21 cellular contexts compared by ENCODE assay signal in the genomic region with DNA sequence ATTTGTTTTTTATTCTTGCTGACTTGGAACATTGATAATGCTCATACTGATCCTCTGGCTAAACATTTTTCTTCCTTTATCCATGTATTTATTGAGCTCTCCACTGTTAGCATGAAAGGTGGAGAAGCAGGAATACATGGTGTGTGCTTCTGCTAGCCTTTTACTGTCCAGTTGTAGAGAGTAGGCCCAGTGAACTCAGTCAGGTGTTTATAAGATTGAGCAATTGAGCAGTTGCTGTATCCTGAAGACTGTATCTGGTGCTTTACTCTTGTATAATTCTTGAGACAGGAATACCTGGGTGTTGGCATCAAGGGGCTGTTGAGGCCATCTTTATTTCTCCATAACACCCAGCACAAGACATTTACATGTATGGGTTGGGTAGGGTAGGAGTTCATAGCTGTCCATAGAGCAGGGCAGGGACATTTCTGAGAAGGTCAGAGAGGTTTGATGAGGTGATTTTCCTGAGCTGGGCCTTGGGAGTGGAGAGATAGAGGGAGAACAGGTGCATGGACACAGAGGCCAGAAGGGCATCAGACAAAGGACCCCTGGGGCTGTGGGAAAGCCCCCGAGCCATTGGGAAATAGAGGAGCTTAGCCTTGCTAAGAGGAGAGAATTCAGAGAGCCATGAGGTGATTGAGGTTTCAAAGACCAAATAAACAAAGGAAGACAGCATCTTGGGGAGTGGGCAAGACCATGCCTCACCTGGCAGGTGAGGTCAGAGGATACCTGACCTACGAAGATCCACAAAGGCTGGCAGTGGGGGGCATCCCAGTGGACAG.
DNase-seq lines count a peak whose midpoint lies in the region; ATAC-seq, FAIRE-seq and TF ChIP-seq lines count a peak whose summit lies in the region.
"Had no signal": no experiment of that assay in that cellular context is flagged by ENCODE, and none has a peak within 500 bp of the region (broad histone marks: within the 10 kb centered on the region; RNA-seq: fewer than 3 reads in every experiment).

No MANE protein-coding gene starts in this region.

- no peaks in the 10 kb centered on the region for H3K9me1 ChIP-seq in K562 (ENCODE audit: control insufficient read depth, insufficient read depth, low read length)

- peaks cover 52% of the 10 kb centered on the region for H3K4me1 ChIP-seq in GM23248 (ENCODE audit: insufficient read depth)
- H3K4me1 ChIP-seq in K562 (replicated peaks in 1 of 2; ENCODE audit: control insufficient read depth in 2 of 2, insufficient read depth in 2 of 2, low read length in 2 of 2): peaks cover 5 to 25% of the 10 kb centered on the region in 2 experiments; a peak in 4 of 5 replicates
- peaks cover 78% of the 10 kb centered on the region for H3K4me1 ChIP-seq in HepG2 (ENCODE audit: insufficient read depth, low read length)
- H3K4me1 ChIP-seq in skeletal muscle satellite cell (ENCODE audit: control insufficient read depth, insufficient read depth, low read length): peaks cover 58% of the 10 kb centered on the region

- BruUV-seq in K562 (replicated peaks; lab: Mats Ljungman, UMichigan) (no TSS peak), HepG2 (replicated peaks; lab: Mats Ljungman, UMichigan) (no TSS peak)

- WGBS in GM23248 (ENCODE audit: low coverage in 1 of 2, low lambda C conversion rate in 2 of 2, missing lambda C conversion rate in 2 of 2), 2 experiments: 87 to 97% methylated on average over 2 of the region's 2 CpGs
- 67% methylated on average over 2 of the region's 2 CpGs for WGBS in K562 (ENCODE audit: insufficient coverage, low coverage, missing lambda C conversion rate)
- 86% methylated on average over 2 of the region's 2 CpGs for WGBS in HepG2 (ENCODE audit: low lambda C conversion rate)

- TF ChIP-seq RAD21 in K562 (CRISPR knock-in tag; conservative IDR thresholded peaks at IDR 0.05 in 1 of 2, IDR thresholded peaks at IDR 0.05 in 1 of 2) (no peak), HepG2 (CRISPR knock-in tag; IDR thresholded peaks at IDR 0.05) (no peak)

- POLR2A ChIA-PET in K562 (lab: Yijun Ruan, JAX) (interaction anchor here (0.6 to 2.3 kb wide), 4 partner anchors 12 to 116 kb away, joined by 3 to 21 read pairs (median 6); no protein-coding TSS in a partner anchor), HepG2 (lab: Yijun Ruan, JAX) (interaction anchor here (3.7 kb wide), 1 partner anchor 16 kb away, joined by 70 read pairs; no protein-coding TSS in a partner anchor)

- ATAC-seq in K562: no peak
- peak; percentile 12; the same call in 2 of the 3 replicates for ATAC-seq in HepG2
- no peak for ATAC-seq in GM19463 (IDR thresholded peaks at IDR 0.05; ENCODE audit: unreplicated experiment)
- no peak for ATAC-seq in esophagus mucosa
- ATAC-seq: heart left ventricle, right cardiac atrium, SK-N-SH treated with all-trans-retinoic acid at 6 μM for 48 hours had no signal

- H3K27me3 ChIP-seq in GM23248 (replicated peaks; ENCODE audit: insufficient read depth): no peaks in the 10 kb centered on the region
- no peaks in the 10 kb centered on the region for H3K27me3 ChIP-seq in K562 (ENCODE audit: control insufficient read depth in 2 of 2, insufficient read depth in 2 of 2, low read length in 2 of 2)
- H3K27me3 ChIP-seq in HepG2 (ENCODE audit: control insufficient read depth in 1 of 2, insufficient read depth in 2 of 2, low read length in 2 of 2): no peaks in the 10 kb centered on the region
- no peaks in the 10 kb centered on the region for H3K27me3 ChIP-seq in skeletal muscle satellite cell (ENCODE audit: control insufficient read depth, insufficient read depth, low read length)
- H3K27me3 ChIP-seq: dorsolateral prefrontal cortex, heart left ventricle had no signal

- intact Hi-C loops in K562 (cut with micrococcal nuclease) (loop anchor here (2.0 to 5.0 kb wide), 3 partner anchors 13 to 58 kb away; no protein-coding TSS in a partner anchor), HepG2 (cut with micrococcal nuclease; ENCODE audit: unreplicated experiment) (loop anchor here (2.0 to 10.0 kb wide), 4 partner anchors 27 to 235 kb away; no protein-coding TSS in a partner anchor)

- H3K4me2 ChIP-seq in GM23248 (ENCODE audit: unreplicated experiment) (peak overlapping the region; percentile 74), K562 (ENCODE audit: insufficient read depth, low read length) (peak overlapping the region; percentile 76; the same call in 1 of the 2 replicates), HepG2 (ENCODE audit: low read depth, low read length) (peak overlapping the region; percentile 84), skeletal muscle satellite cell (ENCODE audit: low read length) (peak overlapping the region; percentile 88)

- TF ChIP-seq POLR2A in K562 (conservative IDR thresholded peaks at IDR 0.05) (no peak), HepG2 (IDR thresholded peaks at IDR 0.05; ENCODE audit: insufficient read depth in 1 of 2, low read depth in 2 of 2, low read length in 2 of 2) (no peak)

- H3K9ac ChIP-seq in GM23248: no peak overlapping the region
- H3K9ac ChIP-seq in K562 (ENCODE audit: insufficient read depth in 1 of 2, low read depth in 2 of 2, low read length in 2 of 2): no peak overlapping the region; a peak in 1 of 4 replicates
- H3K9ac ChIP-seq in HepG2 (ENCODE audit: insufficient read depth, low read depth, low read length): peak overlapping the region; percentile 71; the same call in 1 of the 2 replicates
- no peak overlapping the region for H3K9ac ChIP-seq in skeletal muscle satellite cell (ENCODE audit: low read depth, low read length)

- CTCF ChIA-PET in K562 (lab: Yijun Ruan, JAX; ENCODE audit: low intra/inter-chr PET ratio): no interaction called here
- CTCF ChIA-PET in HepG2 (lab: Yijun Ruan, JAX; ENCODE audit: low intra/inter-chr PET ratio, low total read pairs): no interaction called here

- H3K27ac ChIP-seq in GM23248 (no peak overlapping the region), K562 (ENCODE audit: extremely low read depth, low read depth, low read length) (no peak overlapping the region), HepG2 (ENCODE audit: extremely low read length, insufficient read depth, low read length) (peak overlapping the region; percentile 87)

- H3K79me2 ChIP-seq in GM23248 (ENCODE audit: insufficient read depth): peaks cover 100% of the 10 kb centered on the region
- peaks cover 12% of the 10 kb centered on the region; the same call in 1 of the 3 replicates for H3K79me2 ChIP-seq in K562 (ENCODE audit: control insufficient read depth, insufficient read depth, low read length)
- peaks cover 30% of the 10 kb centered on the region for H3K79me2 ChIP-seq in HepG2 (ENCODE audit: insufficient read depth, low read length)

- H3K36me3 ChIP-seq in GM23248 (ENCODE audit: low read depth) (peaks cover 6% of the 10 kb centered on the region; the same call in 1 of the 2 replicates), K562 (ENCODE audit: control insufficient read depth, insufficient read depth, low read length) (no peaks in the 10 kb centered on the region), HepG2 (replicated peaks in 1 of 2; ENCODE audit: control insufficient read depth in 1 of 2, insufficient read depth in 2 of 2, low read length in 2 of 2) (no peaks in the 10 kb centered on the region), skeletal muscle satellite cell (ENCODE audit: insufficient read depth, low read length) (no peaks in the 10 kb centered on the region)
- H3K36me3 ChIP-seq: heart left ventricle had no signal

- H2AFZ ChIP-seq in GM23248: no peak overlapping the region
- no peak overlapping the region for H2AFZ ChIP-seq in K562 (ENCODE audit: low read depth, low read length)
- H2AFZ ChIP-seq in HepG2 (ENCODE audit: low read length): no peak overlapping the region

- FAIRE-seq in K562 (lab: Jason Lieb, UNC) (no peak), HepG2 (lab: Jason Lieb, UNC) (no peak)
- FAIRE-seq: keratinocyte had no signal

- H3K4me3 ChIP-seq in GM23248 (no peak overlapping the region; the same call in 1 of the 2 replicates), K562 (no peak overlapping the region), HepG2 (replicated peaks in 1 of 3; ENCODE audit: insufficient read depth in 1 of 3, low read depth in 2 of 3, low read length in 3 of 3) (no peak overlapping the region; a peak in 1 of 6 replicates), skeletal muscle satellite cell (ENCODE audit: low read length) (no peak overlapping the region)

- no peak for TF ChIP-seq EP300 in K562 (IDR thresholded peaks at IDR 0.05; ENCODE audit: low read length)
- no peak for TF ChIP-seq EP300 in HepG2 (IDR thresholded peaks at IDR 0.05; ENCODE audit: low read depth in 2 of 2, low read length in 2 of 2)
- TF ChIP-seq EP300 in HepG2 (CRISPR knock-in tag; IDR thresholded peaks at IDR 0.05; ENCODE audit: borderline replicate concordance): no peak

- in situ Hi-C loops in GM23248 (cut with MboI) (no loop called here), K562 (cut with MboI) (no loop called here), HepG2 (cut with HindIII; ENCODE audit: extremely low pct_ligation_motif_present, low pct_unique_long_range_greater_than_20kb) (no loop called here)

- DNase-seq in GM23248 (no peak), K562 (ENCODE audit: extremely low read depth in 1 of 4, low spot score in 3 of 4) (no peak), HepG2 (ENCODE audit: low spot score) (no peak), NCI-H2029 treated with DMSO at 0.1 percent for 48 hours (lab: John Stamatoyannopoulos, UW) (no peak), occipital lobe (lab: John Stamatoyannopoulos, UW) (no peak)
- DNase-seq: activated CD4-positive, alpha-beta T cell treated with anti-CD3 and anti-CD28 coated beads, Interleukin-2, amount 10 ng/mL, durations not matched to agents 24 days and 14 days; activated CD8-positive, alpha-beta memory T cell treated with anti-CD3 and anti-CD28 coated beads, Interleukin-2, amount 50 U/mL, for 48 hours; activated naive CD4-positive, alpha-beta T cell; DMS153; dorsolateral prefrontal cortex; heart left ventricle; mesendoderm; NCI-H1092; NCI-H774; right cardiac atrium; T1000 had no signal

- no peaks in the 10 kb centered on the region for H3K9me2 ChIP-seq in GM23248 (ENCODE audit: insufficient read depth)

- TF ChIP-seq CTCF in K562 (IDR thresholded peaks at IDR 0.05 in 2 of 3, conservative IDR thresholded peaks at IDR 0.05 in 1 of 3; ENCODE audit: insufficient read depth in 2 of 3, low read depth in 1 of 3, low read length in 3 of 3) (no peak), HepG2 (CRISPR knock-in tag; IDR thresholded peaks at IDR 0.05) (no peak)

- H4K20me1 ChIP-seq in GM23248 (ENCODE audit: insufficient read depth): peaks cover 52% of the 10 kb centered on the region
- H4K20me1 ChIP-seq in K562 (replicated peaks; ENCODE audit: control insufficient read depth, insufficient read depth, low read length): no peaks in the 10 kb centered on the region
- H4K20me1 ChIP-seq in HepG2 (ENCODE audit: insufficient read depth, low read length): no peaks in the 10 kb centered on the region

- H3K9me3 ChIP-seq in GM23248 (ENCODE audit: low read depth): no peaks in the 10 kb centered on the region
- H3K9me3 ChIP-seq in K562 (replicated peaks; ENCODE audit: control insufficient read depth, insufficient read depth, low read depth, low read length): no peaks in the 10 kb centered on the region
- H3K9me3 ChIP-seq in HepG2 (ENCODE audit: low read length): no peaks in the 10 kb centered on the region
- H3K9me3 ChIP-seq in skeletal muscle satellite cell (replicated peaks; ENCODE audit: low read length): no peaks in the 10 kb centered on the region

- peaks cover 66% of the 10 kb centered on the region for H3F3A ChIP-seq in GM23248 (ENCODE audit: insufficient read depth)

TF ChIP-seq in HepG2, 621 proteins besides CTCF, POLR2A, EP300 and RAD21 (continues in another document):
- TF ChIP-seq CEBPG (CRISPR knock-in tag; IDR thresholded peaks at IDR 0.05): peak; percentile 40; the same call in 1 of the 2 replicates
